ENCODE assay signal across 8 cellular contexts in genomic region chr16:87203060-87203656, GRCh38.
DNase-seq lines count a peak whose midpoint lies in the region; ATAC-seq, FAIRE-seq and TF ChIP-seq lines count a peak whose summit lies in the region.

No MANE protein-coding gene starts in this region.

- H3K9me3 ChIP-seq in A549 (no peaks in the 10 kb centered on the region), pancreas (no peaks in the 10 kb centered on the region)

- no peak for TF ChIP-seq EP300 in A549 (IDR thresholded peaks at IDR 0.05)

- intact Hi-C loops in pancreas (cut with DNase I): no loop called here

- no peaks in the 10 kb centered on the region for H3K36me3 Mint-ChIP-seq in activated CD8-positive, alpha-beta memory T cell treated with anti-CD3 and anti-CD28 coated beads, Interleukin-2, amount 10 ng/mL, durations not matched to agents 7 days and 5 days

- peak; percentile 84 to 91 for DNase-seq in A549 (ENCODE audit: low read depth in 1 of 2, low spot score in 1 of 2)
- peak; percentile 29 for DNase-seq in NCI-H345 treated with DMSO at 0.1 percent for 48 hours (lab: John Stamatoyannopoulos, UW; ENCODE audit: unreplicated experiment)
- peak; percentile 67 for DNase-seq in activated CD8-positive, alpha-beta memory T cell treated with anti-CD3 and anti-CD28 coated beads, Interleukin-2, amount 10 ng/mL, durations not matched to agents 7 days and 5 days
- peak; percentile 89 for DNase-seq in fibroblast of peridontal ligament (ENCODE audit: extremely low read depth)
- peak in 2 of 6 donors; percentile 36 to 71 for DNase-seq in pancreas
- no peak for DNase-seq in activated gamma-delta T cell (lab: John Stamatoyannopoulos, UW)

- H3K4me2 ChIP-seq in A549: peak overlapping the region; percentile 58

- no peaks in the 10 kb centered on the region for H3K9me3 Mint-ChIP-seq in activated CD8-positive, alpha-beta memory T cell treated with anti-CD3 and anti-CD28 coated beads, Interleukin-2, amount 10 ng/mL, durations not matched to agents 7 days and 5 days (ENCODE audit: low read depth)

- 1% methylated on average over 10 of the region's 11 CpGs for WGBS in A549 (ENCODE audit: missing lambda C conversion rate)
- WGBS in pancreas, 2 donors: 21 to 36% methylated on average over 11 of the region's 11 CpGs

- H3K27ac ChIP-seq in A549: peak overlapping the region in 1 of 2 experiments; percentile 69; a peak in 3 of 6 replicates
- no peak overlapping the region for H3K27ac ChIP-seq in pancreas

- CTCF ChIA-PET in A549 (lab: Yijun Ruan, JAX): interaction anchor here (0.6 to 4.5 kb wide), 33 partner anchors 8 to 643 kb away, joined by 3 to 73 read pairs (median 4); no protein-coding TSS in a partner anchor
- CTCF ChIA-PET in activated CD8-positive, alpha-beta memory T cell treated with anti-CD3 and anti-CD28 coated beads, Interleukin-2, amount 10 ng/mL, durations not matched to agents 7 days and 5 days (lab: Charles Lee): interaction anchor here (1.0 to 3.9 kb wide), 5 partner anchors 18 to 82 kb away, joined by 3 to 42 read pairs (median 4); no protein-coding TSS in a partner anchor

- no peaks in the 10 kb centered on the region for H3K27me3 ChIP-seq in pancreas

- TF ChIP-seq RAD21 in A549 (conservative IDR thresholded peaks at IDR 0.05 in 1 of 2, IDR thresholded peaks at IDR 0.05 in 1 of 2): peak; percentile 73 to 74

- peaks cover 2% of the 10 kb centered on the region for H3K4me1 Mint-ChIP-seq in activated CD8-positive, alpha-beta memory T cell treated with anti-CD3 and anti-CD28 coated beads, Interleukin-2, amount 10 ng/mL, durations not matched to agents 7 days and 5 days

- ATAC-seq in A549: peak; percentile 80 to 92
- peak; percentile 85 for ATAC-seq in activated CD8-positive, alpha-beta memory T cell treated with anti-CD3 and anti-CD28 coated beads, Interleukin-2, amount 10 ng/mL, durations not matched to agents 7 days and 5 days
- peak in 2 of 4 donors; percentile 53 to 70 for ATAC-seq in pancreas
- no peak for ATAC-seq in GM21526 (IDR thresholded peaks at IDR 0.05; ENCODE audit: low FRiP score, unreplicated experiment)

- POLR2A ChIA-PET in A549 (lab: Yijun Ruan, JAX): no interaction called here

- no peak overlapping the region for H3K4me3 Mint-ChIP-seq in activated CD8-positive, alpha-beta memory T cell treated with anti-CD3 and anti-CD28 coated beads, Interleukin-2, amount 10 ng/mL, durations not matched to agents 7 days and 5 days

- no peaks in the 10 kb centered on the region for H3K36me3 ChIP-seq in pancreas

- peak; percentile 92 for TF ChIP-seq CTCF in A549 (IDR thresholded peaks at IDR 0.05)
- TF ChIP-seq CTCF in GM12872 (IDR thresholded peaks at IDR 0.05; ENCODE audit: insufficient read depth, low read depth, low read length): peak; percentile 91
- TF ChIP-seq CTCF in pancreas (IDR thresholded peaks at IDR 0.05): peak in 3 of 4 donors; percentile 14 to 35 (median 22)

- no peak for TF ChIP-seq POLR2A in A549 (IDR thresholded peaks at IDR 0.05; ENCODE audit: low read length)

- peaks cover 30% of the 10 kb centered on the region for H3K4me1 ChIP-seq in A549
- H3K4me1 ChIP-seq in pancreas: peaks cover 0 to 6% (median 0%) of the 10 kb centered on the region in 3 donors

- H3K27ac Mint-ChIP-seq in activated CD8-positive, alpha-beta memory T cell treated with anti-CD3 and anti-CD28 coated beads, Interleukin-2, amount 10 ng/mL, durations not matched to agents 7 days and 5 days: no peak overlapping the region

- H3K4me3 ChIP-seq in A549 (no peak overlapping the region), pancreas (no peak overlapping the region)

- peaks cover 13% of the 10 kb centered on the region for H3K27me3 Mint-ChIP-seq in activated CD8-positive, alpha-beta memory T cell treated with anti-CD3 and anti-CD28 coated beads, Interleukin-2, amount 10 ng/mL, durations not matched to agents 7 days and 5 days

- no peak for FAIRE-seq in A549 (lab: Jason Lieb, UNC)
- no peak for FAIRE-seq in pancreas (lab: Jason Lieb, UNC)

TF ChIP-seq in A549, 52 proteins besides CTCF, POLR2A, EP300 and RAD21:
- TF ChIP-seq, protein P1, sequence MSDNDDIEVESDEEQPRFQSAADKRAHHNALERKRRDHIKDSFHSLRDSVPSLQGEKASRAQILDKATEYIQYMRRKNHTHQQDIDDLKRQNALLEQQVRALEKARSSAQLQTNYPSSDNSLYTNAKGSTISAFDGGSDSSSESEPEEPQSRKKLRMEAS (IDR thresholded peaks at IDR 0.05): peak; percentile 52
- TF ChIP-seq NPAS2 (CRISPR knock-in tag; IDR thresholded peaks at IDR 0.05; ENCODE audit: borderline replicate concordance): no peak
- peak; percentile 91 for TF ChIP-seq SMC3 (IDR thresholded peaks at IDR 0.05)

Comparison
In these comparisons a context has a peak if more than half of its experiments do, and no peak if none do; other contexts are left out.
1. CTCF ChIP-seq: peak in every context shown above with its lines; median percentile 92 in A549; 91 in GM12872; 22 in pancreas.